ENCODE assay signal across 1 cellular context in the genomic region with DNA sequence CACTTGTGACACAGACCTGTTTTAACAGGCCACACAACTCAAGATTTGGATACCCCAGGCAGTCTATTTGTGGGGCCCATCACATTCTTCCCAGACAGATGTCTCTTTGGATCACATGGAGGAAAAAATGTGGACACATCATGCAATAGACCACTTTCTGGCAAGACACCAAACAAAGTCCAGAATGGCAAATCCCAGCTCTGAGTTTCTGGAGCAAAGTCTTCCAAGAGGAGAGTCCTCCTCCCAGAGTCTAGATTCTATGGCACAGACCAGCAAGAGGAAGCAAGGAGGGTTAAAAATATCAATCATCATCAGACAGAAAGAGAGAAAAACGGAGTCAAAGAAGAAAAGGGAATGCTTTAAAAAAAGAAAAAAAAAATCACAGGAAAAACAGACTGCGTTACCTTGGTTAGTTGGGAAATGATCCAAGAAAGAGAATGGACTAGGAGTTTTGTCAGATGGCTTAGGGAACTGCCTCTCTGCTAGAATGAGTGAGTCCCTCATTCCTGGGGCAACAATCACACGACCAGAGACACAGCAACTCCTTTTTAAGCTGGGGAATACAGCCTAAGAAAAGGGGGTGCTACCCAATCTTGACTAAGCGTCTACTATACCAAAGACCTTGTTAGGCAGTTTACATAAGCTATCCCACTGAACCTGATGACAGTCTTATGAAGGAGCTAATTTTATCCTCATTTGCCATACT.
TF ChIP-seq lines count a peak whose summit lies in the region.

No MANE protein-coding gene starts in this region.

TF ChIP-seq in GM23338, 12 proteins besides CTCF, POLR2A, EP300 and RAD21 (continued from another document):
- TF ChIP-seq, protein P1, sequence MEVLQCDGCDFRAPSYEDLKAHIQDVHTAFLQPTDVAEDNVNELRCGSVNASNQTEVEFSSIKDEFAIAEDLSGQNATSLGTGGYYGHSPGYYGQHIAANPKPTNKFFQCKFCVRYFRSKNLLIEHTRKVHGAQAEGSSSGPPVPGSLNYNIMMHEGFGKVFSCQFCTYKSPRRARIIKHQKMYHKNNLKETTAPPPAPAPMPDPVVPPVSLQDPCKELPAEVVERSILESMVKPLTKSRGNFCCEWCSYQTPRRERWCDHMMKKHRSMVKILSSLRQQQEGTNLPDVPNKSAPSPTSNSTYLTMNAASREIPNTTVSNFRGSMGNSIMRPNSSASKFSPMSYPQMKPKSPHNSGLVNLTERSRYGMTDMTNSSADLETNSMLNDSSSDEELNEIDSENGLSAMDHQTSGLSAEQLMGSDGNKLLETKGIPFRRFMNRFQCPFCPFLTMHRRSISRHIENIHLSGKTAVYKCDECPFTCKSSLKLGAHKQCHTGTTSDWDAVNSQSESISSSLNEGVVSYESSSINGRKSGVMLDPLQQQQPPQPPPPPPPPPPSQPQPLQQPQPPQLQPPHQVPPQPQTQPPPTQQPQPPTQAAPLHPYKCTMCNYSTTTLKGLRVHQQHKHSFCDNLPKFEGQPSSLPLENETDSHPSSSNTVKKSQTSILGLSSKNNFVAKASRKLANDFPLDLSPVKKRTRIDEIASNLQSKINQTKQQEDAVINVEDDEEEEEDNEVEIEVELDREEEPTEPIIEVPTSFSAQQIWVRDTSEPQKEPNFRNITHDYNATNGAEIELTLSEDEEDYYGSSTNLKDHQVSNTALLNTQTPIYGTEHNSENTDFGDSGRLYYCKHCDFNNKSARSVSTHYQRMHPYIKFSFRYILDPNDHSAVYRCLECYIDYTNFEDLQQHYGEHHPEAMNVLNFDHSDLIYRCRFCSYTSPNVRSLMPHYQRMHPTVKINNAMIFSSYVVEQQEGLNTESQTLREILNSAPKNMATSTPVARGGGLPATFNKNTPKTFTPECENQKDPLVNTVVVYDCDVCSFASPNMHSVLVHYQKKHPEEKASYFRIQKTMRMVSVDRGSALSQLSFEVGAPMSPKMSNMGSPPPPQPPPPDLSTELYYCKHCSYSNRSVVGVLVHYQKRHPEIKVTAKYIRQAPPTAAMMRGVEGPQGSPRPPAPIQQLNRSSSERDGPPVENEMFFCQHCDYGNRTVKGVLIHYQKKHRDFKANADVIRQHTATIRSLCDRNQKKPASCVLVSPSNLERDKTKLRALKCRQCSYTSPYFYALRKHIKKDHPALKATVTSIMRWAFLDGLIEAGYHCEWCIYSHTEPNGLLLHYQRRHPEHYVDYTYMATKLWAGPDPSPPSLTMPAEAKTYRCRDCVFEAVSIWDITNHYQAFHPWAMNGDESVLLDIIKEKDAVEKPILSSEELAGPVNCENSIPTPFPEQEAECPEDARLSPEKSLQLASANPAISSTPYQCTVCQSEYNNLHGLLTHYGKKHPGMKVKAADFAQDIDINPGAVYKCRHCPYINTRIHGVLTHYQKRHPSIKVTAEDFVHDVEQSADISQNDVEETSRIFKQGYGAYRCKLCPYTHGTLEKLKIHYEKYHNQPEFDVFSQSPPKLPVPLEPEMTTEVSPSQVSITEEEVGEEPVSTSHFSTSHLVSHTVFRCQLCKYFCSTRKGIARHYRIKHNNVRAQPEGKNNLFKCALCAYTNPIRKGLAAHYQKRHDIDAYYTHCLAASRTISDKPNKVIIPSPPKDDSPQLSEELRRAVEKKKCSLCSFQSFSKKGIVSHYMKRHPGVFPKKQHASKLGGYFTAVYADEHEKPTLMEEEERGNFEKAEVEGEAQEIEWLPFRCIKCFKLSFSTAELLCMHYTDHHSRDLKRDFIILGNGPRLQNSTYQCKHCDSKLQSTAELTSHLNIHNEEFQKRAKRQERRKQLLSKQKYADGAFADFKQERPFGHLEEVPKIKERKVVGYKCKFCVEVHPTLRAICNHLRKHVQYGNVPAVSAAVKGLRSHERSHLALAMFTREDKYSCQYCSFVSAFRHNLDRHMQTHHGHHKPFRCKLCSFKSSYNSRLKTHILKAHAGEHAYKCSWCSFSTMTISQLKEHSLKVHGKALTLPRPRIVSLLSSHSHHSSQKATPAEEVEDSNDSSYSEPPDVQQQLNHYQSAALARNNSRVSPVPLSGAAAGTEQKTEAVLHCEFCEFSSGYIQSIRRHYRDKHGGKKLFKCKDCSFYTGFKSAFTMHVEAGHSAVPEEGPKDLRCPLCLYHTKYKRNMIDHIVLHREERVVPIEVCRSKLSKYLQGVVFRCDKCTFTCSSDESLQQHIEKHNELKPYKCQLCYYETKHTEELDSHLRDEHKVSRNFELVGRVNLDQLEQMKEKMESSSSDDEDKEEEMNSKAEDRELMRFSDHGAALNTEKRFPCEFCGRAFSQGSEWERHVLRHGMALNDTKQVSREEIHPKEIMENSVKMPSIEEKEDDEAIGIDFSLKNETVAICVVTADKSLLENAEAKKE (CRISPR knock-in tag; IDR thresholded peaks at IDR 0.05) = no peak
- no peak for TF ChIP-seq EZH2phosphoT487 (IDR thresholded peaks at IDR 0.05; ENCODE audit: unreplicated experiment)
- TF ChIP-seq ZNF331 (CRISPR knock-in tag; IDR thresholded peaks at IDR 0.05; ENCODE audit: low read depth) = no peak
- no peak for TF ChIP-seq ZNF114 (CRISPR knock-in tag; IDR thresholded peaks at IDR 0.05)
- no peak for TF ChIP-seq JUNB (IDR thresholded peaks at IDR 0.05; ENCODE audit: unreplicated experiment)
- no peak for TF ChIP-seq STAT1 (IDR thresholded peaks at IDR 0.05; ENCODE audit: unreplicated experiment)
- no peak for TF ChIP-seq POLR2AphosphoS5 (IDR thresholded peaks at IDR 0.05; ENCODE audit: low read depth)
- TF ChIP-seq NANOG (IDR thresholded peaks at IDR 0.05; ENCODE audit: borderline replicate concordance) = no peak
- TF ChIP-seq, protein P2, sequence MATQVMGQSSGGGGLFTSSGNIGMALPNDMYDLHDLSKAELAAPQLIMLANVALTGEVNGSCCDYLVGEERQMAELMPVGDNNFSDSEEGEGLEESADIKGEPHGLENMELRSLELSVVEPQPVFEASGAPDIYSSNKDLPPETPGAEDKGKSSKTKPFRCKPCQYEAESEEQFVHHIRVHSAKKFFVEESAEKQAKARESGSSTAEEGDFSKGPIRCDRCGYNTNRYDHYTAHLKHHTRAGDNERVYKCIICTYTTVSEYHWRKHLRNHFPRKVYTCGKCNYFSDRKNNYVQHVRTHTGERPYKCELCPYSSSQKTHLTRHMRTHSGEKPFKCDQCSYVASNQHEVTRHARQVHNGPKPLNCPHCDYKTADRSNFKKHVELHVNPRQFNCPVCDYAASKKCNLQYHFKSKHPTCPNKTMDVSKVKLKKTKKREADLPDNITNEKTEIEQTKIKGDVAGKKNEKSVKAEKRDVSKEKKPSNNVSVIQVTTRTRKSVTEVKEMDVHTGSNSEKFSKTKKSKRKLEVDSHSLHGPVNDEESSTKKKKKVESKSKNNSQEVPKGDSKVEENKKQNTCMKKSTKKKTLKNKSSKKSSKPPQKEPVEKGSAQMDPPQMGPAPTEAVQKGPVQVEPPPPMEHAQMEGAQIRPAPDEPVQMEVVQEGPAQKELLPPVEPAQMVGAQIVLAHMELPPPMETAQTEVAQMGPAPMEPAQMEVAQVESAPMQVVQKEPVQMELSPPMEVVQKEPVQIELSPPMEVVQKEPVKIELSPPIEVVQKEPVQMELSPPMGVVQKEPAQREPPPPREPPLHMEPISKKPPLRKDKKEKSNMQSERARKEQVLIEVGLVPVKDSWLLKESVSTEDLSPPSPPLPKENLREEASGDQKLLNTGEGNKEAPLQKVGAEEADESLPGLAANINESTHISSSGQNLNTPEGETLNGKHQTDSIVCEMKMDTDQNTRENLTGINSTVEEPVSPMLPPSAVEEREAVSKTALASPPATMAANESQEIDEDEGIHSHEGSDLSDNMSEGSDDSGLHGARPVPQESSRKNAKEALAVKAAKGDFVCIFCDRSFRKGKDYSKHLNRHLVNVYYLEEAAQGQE (IDR thresholded peaks at IDR 0.05; ENCODE audit: unreplicated experiment) = no peak
- TF ChIP-seq CREB1 (CRISPR knock-in tag; IDR thresholded peaks at IDR 0.05; ENCODE audit: low read depth) = no peak
- TF ChIP-seq, protein P3, sequence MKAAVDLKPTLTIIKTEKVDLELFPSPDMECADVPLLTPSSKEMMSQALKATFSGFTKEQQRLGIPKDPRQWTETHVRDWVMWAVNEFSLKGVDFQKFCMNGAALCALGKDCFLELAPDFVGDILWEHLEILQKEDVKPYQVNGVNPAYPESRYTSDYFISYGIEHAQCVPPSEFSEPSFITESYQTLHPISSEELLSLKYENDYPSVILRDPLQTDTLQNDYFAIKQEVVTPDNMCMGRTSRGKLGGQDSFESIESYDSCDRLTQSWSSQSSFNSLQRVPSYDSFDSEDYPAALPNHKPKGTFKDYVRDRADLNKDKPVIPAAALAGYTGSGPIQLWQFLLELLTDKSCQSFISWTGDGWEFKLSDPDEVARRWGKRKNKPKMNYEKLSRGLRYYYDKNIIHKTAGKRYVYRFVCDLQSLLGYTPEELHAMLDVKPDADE (IDR thresholded peaks at IDR 0.05) = no peak
